Comparison of ENCODE assay signal across 24 cellular contexts in the genomic region with DNA sequence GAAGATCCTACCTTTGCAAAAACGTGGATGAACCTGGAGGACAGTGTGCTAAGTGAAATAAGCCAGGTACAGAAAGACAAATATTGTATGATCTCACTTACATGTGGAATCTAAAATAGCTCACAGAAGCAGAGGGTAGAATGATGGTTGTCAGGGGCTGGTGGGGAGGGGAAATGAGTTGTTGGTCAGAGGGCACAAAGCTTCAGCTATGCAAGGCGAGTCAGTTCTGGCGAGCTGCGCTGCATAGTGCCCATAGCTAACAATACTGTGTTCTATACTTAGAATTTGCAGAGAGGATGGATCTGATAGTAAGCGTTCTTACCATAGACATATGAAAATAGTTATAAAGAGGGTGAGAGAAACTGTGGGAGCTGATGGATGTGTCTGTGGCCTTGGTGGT. TPM values are rescaled to one million over a fixed set of nuclear protein-coding genes. Genes with fewer than 3 reads are reported as not detected.
"Had no signal": no experiment of that assay in that cellular context is flagged by ENCODE, and none has a peak within 500 bp of the region (broad histone marks: within the 10 kb centered on the region; RNA-seq: fewer than 3 reads in every experiment).

No MANE protein-coding gene starts in this region.

- H3K36me3 Mint-ChIP-seq: IgD-negative memory B cell had no signal

- H3K4me3 ChIP-seq: K562 had no signal

- H3K27ac ChIP-seq: KMS-11 had no signal

- H3K27me3 Mint-ChIP-seq: IgD-negative memory B cell had no signal

- H3K4me2 ChIP-seq: KMS-11, SK-N-SH had no signal

- H3K9ac ChIP-seq: KMS-11, SK-N-SH had no signal

- H3K9me3 ChIP-seq: SK-N-SH had no signal

- FAIRE-seq: K562, RCC 7860 had no signal

- H3K27ac Mint-ChIP-seq: IgD-negative memory B cell had no signal

- DNase-seq: Kasumi-1, MM.1S, NCI-H1092 treated with DMSO at 0.1 percent for 48 hours, NCI-H1436, NCI-H187, NCI-H2029, NCI-H2081 treated with DMSO at 0.1 percent for 48 hours, NCI-H2171, NCI-H226, NCI-H446, NCI-H510A, NCI-H524 treated with DMSO at 0.1 percent for 48 hours, NCI-H69, NCI-H774, RPMI8226, SHP77, SK-N-SH, SW 1271 had no signal

RNA-seq across cellular contexts. Expression of a gene that starts 32.3 kb away (rescaled TPM):
- total RNA-seq: HT-29, K562, SK-MEL-5 had no signal
